In the genomic region with DNA sequence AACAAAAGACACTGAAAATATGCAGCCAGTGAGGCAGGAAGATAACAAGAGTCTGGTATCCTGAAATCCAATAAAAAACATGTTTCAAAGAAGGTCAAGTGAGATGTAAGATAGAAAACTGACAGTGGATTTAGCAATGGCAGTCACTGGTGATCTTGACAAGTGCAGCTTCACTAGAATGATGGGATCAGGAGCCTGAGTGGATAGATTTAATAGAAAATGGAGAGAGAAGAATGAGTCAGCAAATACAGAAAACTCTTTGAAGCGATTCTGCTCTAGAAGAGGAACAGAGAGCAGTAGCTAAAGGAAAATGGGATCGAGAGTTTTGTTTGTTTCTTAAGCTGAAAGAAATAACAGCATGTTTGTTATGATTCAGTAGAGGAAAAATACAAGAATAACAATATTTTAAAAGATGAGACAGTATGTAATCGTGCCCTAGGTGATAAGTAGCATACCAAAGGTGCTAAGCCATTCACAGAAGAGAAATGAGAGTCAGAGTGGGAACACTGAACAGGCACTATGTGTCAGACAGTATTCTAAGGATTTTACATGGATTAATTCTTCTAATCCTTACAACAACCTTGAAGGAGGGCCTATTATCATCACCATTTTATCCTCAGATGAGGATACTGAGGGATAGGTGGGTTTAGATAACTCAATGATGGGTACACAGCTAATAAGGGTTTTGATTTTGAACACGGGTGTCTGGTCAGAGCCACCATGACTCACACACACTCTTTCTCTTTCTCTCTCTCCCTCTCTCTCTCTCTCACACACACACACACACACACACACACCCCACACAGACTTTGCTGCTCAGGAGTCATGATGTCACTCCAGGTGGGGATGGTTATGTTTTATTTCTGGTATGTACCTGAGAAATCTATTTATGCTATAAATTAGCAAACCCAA, we compare ENCODE assay signal across 18 cellular contexts. TPM values are rescaled to one million over a fixed set of nuclear protein-coding genes. Genes with fewer than 3 reads are reported as not detected.
A peak's percentile ranks its signal among the peaks of the same experiment; 100 is the strongest.
DNase-seq lines count a peak whose midpoint lies in the region; ATAC-seq, FAIRE-seq and TF ChIP-seq lines count a peak whose summit lies in the region.
"Had no signal": no experiment of that assay in that cellular context is flagged by ENCODE, and none has a peak within 500 bp of the region (broad histone marks: within the 10 kb centered on the region; RNA-seq: fewer than 3 reads in every experiment).

No MANE protein-coding gene starts in this region.

- no CpG with 5 or more reads among the region's 4 CpGs for WGBS in trophoblast cell (ENCODE audit: extremely low coverage, insufficient coverage, insufficient read length)
- WGBS in body of pancreas, 2 donors: 82 to 84% methylated on average over 4 of the region's 4 CpGs

- peaks cover 10% of the 10 kb centered on the region for H3K4me1 Mint-ChIP-seq in astrocyte (ENCODE audit: low read depth, unreplicated experiment)

- no peak overlapping the region for H2AK5ac ChIP-seq in trophoblast cell (ENCODE audit: low read length)

- H3K4me3 ChIP-seq in astrocyte (ENCODE audit: insufficient read depth, low read depth, low read length) (no peak overlapping the region), trophoblast cell (ENCODE audit: low read depth, low read length) (no peak overlapping the region), lower lobe of right lung (no peak overlapping the region), body of pancreas (no peak overlapping the region)

- H3K27ac Mint-ChIP-seq in astrocyte (ENCODE audit: unreplicated experiment): peak overlapping the region; percentile 43

- H3K4ac ChIP-seq in trophoblast cell (ENCODE audit: low read depth, low read length): no peak overlapping the region

- H3K4me2 ChIP-seq in astrocyte (ENCODE audit: low read length) (no peak overlapping the region), trophoblast cell (ENCODE audit: low read length) (no peak overlapping the region)

- DNase-seq in astrocyte (ENCODE audit: low read depth): peak; percentile 12
- DNase-seq in trophoblast cell: peak in 1 of 2 donors; percentile 31
- no peak for DNase-seq in lower lobe of right lung
- DNase-seq in body of pancreas: no peak
- DNase-seq: activated CD4-positive, CD25-positive, alpha-beta regulatory T cell; activated T-cell treated with anti-CD3 and anti-CD28 coated beads for 4 hours; C1 segment of cervical spinal cord; effector CD8-positive, alpha-beta T cell; Kasumi-1; kidney glomerular epithelial cell; naive thymus-derived CD8-positive, alpha-beta T cell; NCI-H2029 had no signal

- no peaks in the 10 kb centered on the region for H3K79me1 ChIP-seq in trophoblast cell (ENCODE audit: low read length)

- no peaks in the 10 kb centered on the region for H4K20me1 ChIP-seq in astrocyte (ENCODE audit: insufficient read depth, low read length)

- H2AFZ ChIP-seq in astrocyte (ENCODE audit: low read depth, low read length) (no peak overlapping the region), trophoblast cell (ENCODE audit: insufficient read depth, low read length, poor library complexity) (no peak overlapping the region)

- H3K36me3 ChIP-seq in astrocyte (ENCODE audit: insufficient read depth, low read length) (peaks cover 4% of the 10 kb centered on the region), trophoblast cell (ENCODE audit: control insufficient read depth in 1 of 2, insufficient read depth in 2 of 2, low read length in 2 of 2) (no peaks in the 10 kb centered on the region), lower lobe of right lung (peaks cover 63% of the 10 kb centered on the region), body of pancreas (replicated peaks in 1 of 2; ENCODE audit: insufficient read depth in 1 of 2, low read depth in 2 of 2) (peaks cover 0 to 8% of the 10 kb centered on the region in 2 donors)

- H3K14ac ChIP-seq in trophoblast cell (ENCODE audit: low read length): no peak overlapping the region

- H2BK5ac ChIP-seq in trophoblast cell (ENCODE audit: low read depth, low read length, poor library complexity): no peak overlapping the region

- no peak for TF ChIP-seq POLR2A in body of pancreas (IDR thresholded peaks at IDR 0.05)

- H3K36me3 Mint-ChIP-seq in astrocyte (ENCODE audit: low read depth, unreplicated experiment): peaks cover 5% of the 10 kb centered on the region

- H3K27me3 ChIP-seq in astrocyte (ENCODE audit: insufficient read depth, low read length) (no peaks in the 10 kb centered on the region), trophoblast cell (ENCODE audit: insufficient read depth, low read length) (no peaks in the 10 kb centered on the region), lower lobe of right lung (ENCODE audit: low read depth) (no peaks in the 10 kb centered on the region), body of pancreas (no peaks in the 10 kb centered on the region)

- no peak for FAIRE-seq in astrocyte (lab: Jason Lieb, UNC)

- no peaks in the 10 kb centered on the region for H3K4me1 ChIP-seq in astrocyte (ENCODE audit: insufficient read depth, low read length)
- peaks cover 0 to 2% of the 10 kb centered on the region in 2 experiments for H3K4me1 ChIP-seq in trophoblast cell (ENCODE audit: control insufficient read depth in 1 of 2, insufficient read depth in 2 of 2, low read length in 2 of 2)
- H3K4me1 ChIP-seq in lower lobe of right lung: no peaks in the 10 kb centered on the region
- no peaks in the 10 kb centered on the region for H3K4me1 ChIP-seq in body of pancreas

- ATAC-seq in GM18502 (IDR thresholded peaks at IDR 0.05; ENCODE audit: poor library complexity, unreplicated experiment): peak; percentile 59
- peak; percentile 54 for ATAC-seq in HG02885 (IDR thresholded peaks at IDR 0.05; ENCODE audit: poor library complexity, unreplicated experiment)
- no peak for ATAC-seq in HG02970 (IDR thresholded peaks at IDR 0.05; ENCODE audit: low FRiP score, unreplicated experiment)
- ATAC-seq in lower lobe of right lung: no peak
- ATAC-seq in body of pancreas: no peak
- ATAC-seq: naive thymus-derived CD8-positive, alpha-beta T cell; sciatic nerve had no signal

- H3K27ac ChIP-seq in astrocyte (ENCODE audit: low read depth, low read length): no peak overlapping the region
- H3K27ac ChIP-seq in trophoblast cell (ENCODE audit: low read depth, low read length): peak overlapping the region; percentile 1
- H3K27ac ChIP-seq in lower lobe of right lung: no peak overlapping the region
- H3K27ac ChIP-seq in body of pancreas: no peak overlapping the region

- H3K18ac ChIP-seq in trophoblast cell (ENCODE audit: low read length): no peak overlapping the region

- no peaks in the 10 kb centered on the region for H3K9me3 ChIP-seq in astrocyte (ENCODE audit: insufficient read depth, low read depth, low read length)
- no peaks in the 10 kb centered on the region for H3K9me3 ChIP-seq in trophoblast cell (ENCODE audit: insufficient read depth, low read depth, low read length)
- no peaks in the 10 kb centered on the region for H3K9me3 ChIP-seq in lower lobe of right lung
- no peaks in the 10 kb centered on the region for H3K9me3 ChIP-seq in body of pancreas

- H3K79me2 ChIP-seq in astrocyte (ENCODE audit: insufficient read depth, low read length) (no peaks in the 10 kb centered on the region), trophoblast cell (ENCODE audit: control insufficient read depth, insufficient read depth, low read length, poor library complexity) (no peaks in the 10 kb centered on the region)

- H4K12ac ChIP-seq in trophoblast cell (ENCODE audit: low read depth, low read length): peak overlapping the region; percentile 62

- H3K9ac ChIP-seq in astrocyte (ENCODE audit: low read length) (no peak overlapping the region), trophoblast cell (ENCODE audit: low read length) (no peak overlapping the region)

- H3K4me3 Mint-ChIP-seq in astrocyte (ENCODE audit: unreplicated experiment): no peak overlapping the region
- H3K4me3 Mint-ChIP-seq: naive thymus-derived CD8-positive, alpha-beta T cell had no signal

- H2BK12ac ChIP-seq in trophoblast cell (ENCODE audit: low read length): no peak overlapping the region

- no peak overlapping the region for H4K8ac ChIP-seq in trophoblast cell (ENCODE audit: low read depth, low read length)

- H2BK120ac ChIP-seq in trophoblast cell (ENCODE audit: insufficient read depth, low read length, poor library complexity): no peak overlapping the region

- intact Hi-C loops in lower lobe of right lung (cut with DNase I) (no loop called here), body of pancreas (cut with DNase I) (no loop called here)

- no peak overlapping the region for H4K91ac ChIP-seq in trophoblast cell (ENCODE audit: low read depth, low read length)

- no peak for TF ChIP-seq CTCF in astrocyte (IDR thresholded peaks at IDR 0.05; ENCODE audit: insufficient read depth, low read depth, low read length)
- TF ChIP-seq CTCF in lower lobe of right lung (IDR thresholded peaks at IDR 0.05): no peak
- TF ChIP-seq CTCF in body of pancreas (IDR thresholded peaks at IDR 0.05): no peak

- H3K23ac ChIP-seq in trophoblast cell (ENCODE audit: low read length): no peak overlapping the region

- H3K27me3 Mint-ChIP-seq in astrocyte (ENCODE audit: low read depth, unreplicated experiment): no peaks in the 10 kb centered on the region
- H3K27me3 Mint-ChIP-seq: naive thymus-derived CD8-positive, alpha-beta T cell had no signal

- no peaks in the 10 kb centered on the region for H3K9me3 Mint-ChIP-seq in astrocyte (ENCODE audit: unreplicated experiment)

RNA-seq across cellular contexts. Expression of gene MRE11, which starts 36.3 kb away (rescaled TPM):
- total RNA-seq in astrocyte: 12.6 and 14.1 TPM in 2 replicates
- 12.4 TPM in 2 replicates for polyA plus RNA-seq in trophoblast cell (2013)
- total RNA-seq in lower lobe of right lung: 17.6 TPM
- total RNA-seq in body of pancreas: 10 to 100 TPM in 1 of 2 donors, 1 to 10 TPM in 1; 9.2 to 18.9 TPM

RNA-seq across cellular contexts. Expression of gene ANKRD49, which starts 36.4 kb away (rescaled TPM):
- total RNA-seq in astrocyte: 8.4 and 10.3 TPM in 2 replicates
- polyA plus RNA-seq in trophoblast cell (2013): 16.1 and 19.0 TPM in 2 replicates
- 14.7 TPM for total RNA-seq in lower lobe of right lung
- 10 to 100 TPM; 12.5 to 13.5 TPM for total RNA-seq in body of pancreas

RNA-seq across cellular contexts. Expression of gene C11orf97, which starts 54.9 kb away (rescaled TPM):
- total RNA-seq in astrocyte (not detected in 2 replicates), lower lobe of right lung (2.5 TPM), body of pancreas (not detected)
- not detected in 2 replicates for polyA plus RNA-seq in trophoblast cell (2013)
- total RNA-seq: G401; glomerular endothelial cell; naive thymus-derived CD8-positive, alpha-beta T cell; sciatic nerve had no signal
- polyA plus RNA-seq: naive thymus-derived CD8-positive, alpha-beta T cell had no signal

RNA-seq across cellular contexts. Expression of gene GPR83, which starts 56.2 kb away (rescaled TPM):
- 0.14 TPM in 1 of 2 replicates, not detected in the other for total RNA-seq in astrocyte
- polyA plus RNA-seq in trophoblast cell (2013): 0.18 and 0.19 TPM in 2 replicates
- not detected for total RNA-seq in lower lobe of right lung
- not detected for total RNA-seq in body of pancreas
- total RNA-seq: G401, glomerular endothelial cell had no signal

Comparison
In these comparisons a context has a peak if more than half of its experiments do, and no peak if none do; other contexts are left out.
1. ATAC-seq: peak in GM18502 (single experiment) and HG02885 (single experiment); none in HG02970 (single experiment), lower lobe of right lung (0 of 2) and body of pancreas (single experiment).